Comparison of ENCODE assay signal across 12 cellular contexts in genomic region chr4:28287837-28288236, GRCh38.
DNase-seq lines count a peak whose midpoint lies in the region; ATAC-seq and TF ChIP-seq lines count a peak whose summit lies in the region.
"Had no signal": no experiment of that assay in that cellular context is flagged by ENCODE, and none has a peak within 500 bp of the region (broad histone marks: within the 10 kb centered on the region; RNA-seq: fewer than 3 reads in every experiment).

No MANE protein-coding gene starts in this region.

- H3K27me3 Mint-ChIP-seq in HFFc6 (ENCODE audit: insufficient read depth), result no peaks in the 10 kb centered on the region
- H3K27me3 Mint-ChIP-seq: activated naive CD4-positive, alpha-beta T cell treated with anti-CD3 and anti-CD28 coated beads, Interleukin-2, amount 10 ng/mL, durations not matched to agents 7 days and 5 days had no signal

- H3K4me3 Mint-ChIP-seq in HFFc6, result peak overlapping the region; percentile 47
- H3K4me3 Mint-ChIP-seq: activated naive CD4-positive, alpha-beta T cell treated with anti-CD3 and anti-CD28 coated beads, Interleukin-2, amount 10 ng/mL, durations not matched to agents 7 days and 5 days had no signal

- H3K9me3 Mint-ChIP-seq in HFFc6, result peaks cover 45% of the 10 kb centered on the region
- H3K9me3 Mint-ChIP-seq in activated naive CD4-positive, alpha-beta T cell treated with anti-CD3 and anti-CD28 coated beads, Interleukin-2, amount 50 U/mL, for 72 hours, result peaks cover 8 to 20% of the 10 kb centered on the region in 2 donors

- peaks cover 38% of the 10 kb centered on the region for H3K4me1 Mint-ChIP-seq in HFFc6 (ENCODE audit: low read depth)
- H3K4me1 Mint-ChIP-seq: activated naive CD4-positive, alpha-beta T cell treated with anti-CD3 and anti-CD28 coated beads, Interleukin-2, amount 10 ng/mL, durations not matched to agents 7 days and 5 days had no signal

- ATAC-seq in activated naive CD4-positive, alpha-beta T cell treated with anti-CD3 and anti-CD28 coated beads, Interleukin-2, amount 50 U/mL, for 72 hours, result no peak

- peaks cover 55% of the 10 kb centered on the region for H3K36me3 Mint-ChIP-seq in HFFc6 (ENCODE audit: low read depth)
- H3K36me3 Mint-ChIP-seq in activated naive CD4-positive, alpha-beta T cell treated with anti-CD3 and anti-CD28 coated beads, Interleukin-2, amount 50 U/mL, for 72 hours, result no peaks in the 10 kb centered on the region
- H3K36me3 Mint-ChIP-seq: activated naive CD4-positive, alpha-beta T cell treated with anti-CD3 and anti-CD28 coated beads, Interleukin-2, amount 10 ng/mL, durations not matched to agents 7 days and 5 days had no signal

- TF ChIP-seq CTCF in HFFc6 (IDR thresholded peaks at IDR 0.05), result no peak

- H3K27ac Mint-ChIP-seq in HFFc6, result peak overlapping the region; percentile 95
- H3K27ac Mint-ChIP-seq in activated naive CD4-positive, alpha-beta T cell treated with anti-CD3 and anti-CD28 coated beads, Interleukin-2, amount 50 U/mL, for 72 hours, result no peak overlapping the region
- H3K27ac Mint-ChIP-seq: activated naive CD4-positive, alpha-beta T cell treated with anti-CD3 and anti-CD28 coated beads, Interleukin-2, amount 10 ng/mL, durations not matched to agents 7 days and 5 days had no signal

- peak; percentile 100 for DNase-seq in HFFc6
- DNase-seq in amniotic stem cell (lab: John Stamatoyannopoulos, UW), result peak; percentile 95
- peak; percentile 57 for DNase-seq in hepatic stellate cell (ENCODE audit: low spot score)
- DNase-seq in stromal cell of bone marrow (ENCODE audit: low read depth), result peak; percentile 96
- no peak for DNase-seq in NOMO-1 (lab: John Stamatoyannopoulos, UW; ENCODE audit: unreplicated experiment in 2 of 2)
- no peak for DNase-seq in COR-L47 (lab: John Stamatoyannopoulos, UW)
- no peak for DNase-seq in stimulated activated naive CD4-positive, alpha-beta T cell treated with Interleukin-2 at 50 U/mL for 16 hours (lab: John Stamatoyannopoulos, UW)
- no peak for DNase-seq in activated naive CD4-positive, alpha-beta T cell treated with anti-CD3 and anti-CD28 coated beads, Interleukin-2, amount 50 U/mL, for 72 hours (ENCODE audit: low spot score in 2 of 2)
- DNase-seq: activated CD4-positive, CD25-positive, alpha-beta regulatory T cell; activated naive CD4-positive, alpha-beta T cell treated with anti-CD3 and anti-CD28 coated beads, Interleukin-2, amount 10 ng/mL, durations not matched to agents 7 days and 5 days; erythroblast; stimulated activated CD4-positive, alpha-beta T cell treated with anti-CD3 and anti-CD28 coated beads, Interleukin-4, amount 100 ng/mL, for 24 hours had no signal

Comparison
In these comparisons a context has a peak if more than half of its experiments do, and no peak if none do; other contexts are left out.
1. DNase-seq: peak in HFFc6 (single experiment), amniotic stem cell (single experiment), hepatic stellate cell (single experiment) and stromal cell of bone marrow (single experiment); none in NOMO-1 (0 of 2), COR-L47 (single experiment), stimulated activated naive CD4-positive, alpha-beta T cell treated with Interleukin-2 at 50 U/mL for 16 hours (single experiment) and activated naive CD4-positive, alpha-beta T cell treated with anti-CD3 and anti-CD28 coated beads, Interleukin-2, amount 50 U/mL, for 72 hours (0 of 2).